ENCODE assay signal across 1 cellular context in genomic region chr6:128520436-128521301, GRCh38.
TF ChIP-seq lines count a peak whose summit lies in the region.

Gene PTPRK, minus strand, starts transcription at chr6:128520599. Its CDS starts 241 bp downstream, at chr6:128520358.

TF ChIP-seq in HepG2, 621 proteins besides CTCF, POLR2A, EP300 and RAD21 (continued from another document and continues in another):
- TF ChIP-seq ARID5B (CRISPR knock-in tag; IDR thresholded peaks at IDR 0.05) (peak; percentile 53; the same call in 1 of the 2 replicates), ZNF883 (CRISPR knock-in tag; IDR thresholded peaks at IDR 0.05; ENCODE audit: not compliant biosample characterization) (peak; percentile 67), HINFP (CRISPR knock-in tag; IDR thresholded peaks at IDR 0.05; ENCODE audit: low read depth) (no peak), DBP (CRISPR knock-in tag; IDR thresholded peaks at IDR 0.05; ENCODE audit: not compliant biosample characterization) (no peak), CENPX (CRISPR knock-in tag; IDR thresholded peaks at IDR 0.05) (no peak), ZNF256 (CRISPR knock-in tag; conservative IDR thresholded peaks at IDR 0.05) (0 out of 2 replicates have a peak, but pooled peaks have one; percentile 39), HOXA9 (CRISPR knock-in tag; IDR thresholded peaks at IDR 0.05; ENCODE audit: borderline replicate concordance) (no peak), CENPT (CRISPR knock-in tag; IDR thresholded peaks at IDR 0.05; ENCODE audit: low read depth) (no peak), ZNF615 (CRISPR knock-in tag; IDR thresholded peaks at IDR 0.05; ENCODE audit: borderline replicate concordance) (no peak), TCF7L2 (IDR thresholded peaks at IDR 0.05; ENCODE audit: low read depth, low read length) (no peak), RXRA (CRISPR knock-in tag; IDR thresholded peaks at IDR 0.05) (peak; percentile 68; the same call in 1 of the 2 replicates), ZBTB14 (CRISPR knock-in tag; IDR thresholded peaks at IDR 0.05) (peak; percentile 87), SNAPC2 (CRISPR knock-in tag; IDR thresholded peaks at IDR 0.05) (no peak), ZBTB38 (CRISPR knock-in tag; IDR thresholded peaks at IDR 0.05) (peak; percentile 77), FOSL1 (CRISPR knock-in tag; IDR thresholded peaks at IDR 0.05; ENCODE audit: borderline replicate concordance) (no peak), ZFP90 (CRISPR knock-in tag; IDR thresholded peaks at IDR 0.05; ENCODE audit: borderline replicate concordance) (no peak; the same call in 1 of the 2 replicates), MLX (CRISPR knock-in tag; IDR thresholded peaks at IDR 0.05) (no peak), TRIM24 (CRISPR knock-in tag; IDR thresholded peaks at IDR 0.05) (no peak), HOXA3 (CRISPR knock-in tag; IDR thresholded peaks at IDR 0.05) (peak; percentile 68; the same call in 1 of the 2 replicates), ZNF460 (CRISPR knock-in tag; IDR thresholded peaks at IDR 0.05; ENCODE audit: borderline replicate concordance) (no peak; the same call in 1 of the 2 replicates), ZNF343 (CRISPR knock-in tag; IDR thresholded peaks at IDR 0.05) (peak; percentile 81), NFAT5 (CRISPR knock-in tag; IDR thresholded peaks at IDR 0.05) (no peak), PLRG1 (conservative IDR thresholded peaks at IDR 0.05) (no peak), ZNF703 (CRISPR knock-in tag; IDR thresholded peaks at IDR 0.05; ENCODE audit: borderline replicate concordance) (no peak; the same call in 1 of the 2 replicates), ISL2 (CRISPR knock-in tag; IDR thresholded peaks at IDR 0.05) (peak; percentile 63; the same call in 1 of the 2 replicates), NR2F2 (IDR thresholded peaks at IDR 0.05; ENCODE audit: borderline replicate concordance, low read depth) (no peak), RORA (CRISPR knock-in tag; IDR thresholded peaks at IDR 0.05) (no peak), CBX5 (CRISPR knock-in tag; IDR thresholded peaks at IDR 0.05; ENCODE audit: borderline replicate concordance) (0 out of 2 replicates have a peak, but pooled peaks have one; percentile 25), USF2 (IDR thresholded peaks at IDR 0.05; ENCODE audit: low read depth, low read length) (no peak), USF2 (CRISPR knock-in tag; IDR thresholded peaks at IDR 0.05; ENCODE audit: borderline replicate concordance) (no peak; the same call in 1 of the 2 replicates), AKNA (CRISPR knock-in tag; IDR thresholded peaks at IDR 0.05; ENCODE audit: borderline replicate concordance) (no peak), TIGD3 (CRISPR knock-in tag; IDR thresholded peaks at IDR 0.05; ENCODE audit: borderline replicate concordance) (no peak), NFRKB (IDR thresholded peaks at IDR 0.05) (no peak), BCL6 (CRISPR knock-in tag; IDR thresholded peaks at IDR 0.05) (peak; percentile 18; the same call in 1 of the 2 replicates)
